17 cellular contexts compared by ENCODE assay signal in genomic region chr20:16256981-16257380, GRCh38.
DNase-seq lines count a peak whose midpoint lies in the region; ATAC-seq and TF ChIP-seq lines count a peak whose summit lies in the region.
"Had no signal": no experiment of that assay in that cellular context is flagged by ENCODE, and none has a peak within 500 bp of the region (broad histone marks: within the 10 kb centered on the region; RNA-seq: fewer than 3 reads in every experiment).

No MANE protein-coding gene starts in this region.

- WGBS in mesenchymal stem cell, result 79% methylated on average over 6 of the region's 6 CpGs

- H2BK5ac ChIP-seq in mesenchymal stem cell (ENCODE audit: low read depth, low read length, poor library complexity, severe bottlenecking), result no peak overlapping the region

- no peak overlapping the region for H2BK12ac ChIP-seq in mesenchymal stem cell (ENCODE audit: low read length in 2 of 2)

- no peak for TF ChIP-seq CTCF in nephron progenitor cell (IDR thresholded peaks at IDR 0.05)

- H3K27ac Mint-ChIP-seq in nephron progenitor cell, result no peak overlapping the region
- H3K27ac Mint-ChIP-seq: CD4-positive, CD25-positive, alpha-beta regulatory T cell; GM23338 had no signal

- H2AFZ ChIP-seq in mesenchymal stem cell (ENCODE audit: low read depth, low read length), result no peak overlapping the region
- H2AFZ ChIP-seq: GM23338 had no signal

- no peaks in the 10 kb centered on the region for H3K27me3 ChIP-seq in mesenchymal stem cell (ENCODE audit: control insufficient read depth in 1 of 2, insufficient read depth in 1 of 2, low read length in 2 of 2)
- H3K27me3 ChIP-seq: BE2C had no signal

- peak overlapping the region; percentile 24 for H2AK5ac ChIP-seq in mesenchymal stem cell (ENCODE audit: low read length, severe bottlenecking)

- H3K9me3 Mint-ChIP-seq in nephron progenitor cell, result no peaks in the 10 kb centered on the region
- H3K9me3 Mint-ChIP-seq: GM23338 had no signal

- H3K4me3 ChIP-seq in mesenchymal stem cell (ENCODE audit: insufficient read depth in 1 of 2, low read depth in 1 of 2, low read length in 2 of 2), result no peak overlapping the region
- H3K4me3 ChIP-seq: GM23338 had no signal

- H3K18ac ChIP-seq in mesenchymal stem cell (ENCODE audit: low read depth in 1 of 2, low read length in 2 of 2), result no peak overlapping the region

- no peak overlapping the region for H4K91ac ChIP-seq in mesenchymal stem cell (ENCODE audit: low read length)

- no peak overlapping the region for H2BK15ac ChIP-seq in mesenchymal stem cell (ENCODE audit: low read depth, poor library complexity, severe bottlenecking)

- H3K9me3 ChIP-seq in mesenchymal stem cell (ENCODE audit: control insufficient read depth, low read length), result no peaks in the 10 kb centered on the region
- H3K9me3 ChIP-seq: BE2C had no signal

- H3K36me3 Mint-ChIP-seq in nephron progenitor cell (ENCODE audit: low read depth), result no peaks in the 10 kb centered on the region
- H3K36me3 Mint-ChIP-seq: CD4-positive, CD25-positive, alpha-beta regulatory T cell had no signal

- H3K79me1 ChIP-seq in mesenchymal stem cell (replicated peaks; ENCODE audit: low read length, poor library complexity, severe bottlenecking), result no peaks in the 10 kb centered on the region

- no peak overlapping the region for H3K9ac ChIP-seq in mesenchymal stem cell (ENCODE audit: low read length)

- H3K4me3 Mint-ChIP-seq in nephron progenitor cell, result no peak overlapping the region
- H3K4me3 Mint-ChIP-seq: CD4-positive, CD25-positive, alpha-beta regulatory T cell; CD8-positive, alpha-beta memory T cell; GM23338 had no signal

- no peak overlapping the region for H4K8ac ChIP-seq in mesenchymal stem cell (ENCODE audit: low read length)

- DNase-seq in NCI-H1694 treated with DMSO at 0.1 percent for 48 hours (lab: John Stamatoyannopoulos, UW) (peak; percentile 58), NCI-H2171 treated with DMSO at 0.1 percent for 48 hours (lab: John Stamatoyannopoulos, UW) (peak; percentile 59), mesenchymal stem cell (no peak), nephron progenitor cell (no peak)
- DNase-seq: ACHN; BE2C; C1 segment of cervical spinal cord; CD4-positive, CD25-positive, alpha-beta regulatory T cell; CD8-positive, alpha-beta memory T cell; COR-L47; DMS153; DMS79; GDM1; HCEC 1CT had no signal

- H3K4me1 ChIP-seq in mesenchymal stem cell (ENCODE audit: control insufficient read depth, insufficient read depth, low read depth, low read length), result peaks cover 17% of the 10 kb centered on the region
- H3K4me1 ChIP-seq: BE2C had no signal

- no peak overlapping the region for H2BK120ac ChIP-seq in mesenchymal stem cell (ENCODE audit: low read depth, low read length)

- H3K36me3 ChIP-seq in mesenchymal stem cell (ENCODE audit: control insufficient read depth in 1 of 2, insufficient read depth in 2 of 2, low read depth in 1 of 2, low read length in 2 of 2), result no peaks in the 10 kb centered on the region
- H3K36me3 ChIP-seq: BE2C had no signal

- H3K4me1 Mint-ChIP-seq in nephron progenitor cell, result no peaks in the 10 kb centered on the region
- H3K4me1 Mint-ChIP-seq: CD4-positive, CD25-positive, alpha-beta regulatory T cell; CD8-positive, alpha-beta memory T cell; GM23338 had no signal

- no peak overlapping the region for H3K14ac ChIP-seq in mesenchymal stem cell (ENCODE audit: low read length in 2 of 2)

- no peak overlapping the region for H3K23ac ChIP-seq in mesenchymal stem cell (ENCODE audit: low read length in 2 of 2)

- peaks cover 7% of the 10 kb centered on the region for H3K27me3 Mint-ChIP-seq in nephron progenitor cell (ENCODE audit: low read depth, poor library complexity)
- H3K27me3 Mint-ChIP-seq: CD4-positive, CD25-positive, alpha-beta regulatory T cell had no signal

- H3K4me2 ChIP-seq in mesenchymal stem cell (ENCODE audit: low read length, poor library complexity, severe bottlenecking), result no peak overlapping the region
- H3K4me2 ChIP-seq: GM23338 had no signal

- no peak for ATAC-seq in GM19035 (IDR thresholded peaks at IDR 0.05; ENCODE audit: unreplicated experiment)
- no peak for ATAC-seq in GM21576 (IDR thresholded peaks at IDR 0.05; ENCODE audit: unreplicated experiment)
- ATAC-seq: GM23338 had no signal

- H3K4ac ChIP-seq in mesenchymal stem cell (ENCODE audit: low read depth in 1 of 2, low read length in 2 of 2), result no peak overlapping the region

- no peak overlapping the region for H3K27ac ChIP-seq in mesenchymal stem cell (ENCODE audit: low read length, poor library complexity, severe bottlenecking)

Comparison
In these comparisons a context has a peak if more than half of its experiments do, and no peak if none do; other contexts are left out.
1. DNase-seq: peak in NCI-H1694 treated with DMSO at 0.1 percent for 48 hours (single experiment) and NCI-H2171 treated with DMSO at 0.1 percent for 48 hours (single experiment); none in mesenchymal stem cell (single experiment) and nephron progenitor cell (single experiment).